Comparison of ENCODE assay signal across 10 cellular contexts in the genomic region with DNA sequence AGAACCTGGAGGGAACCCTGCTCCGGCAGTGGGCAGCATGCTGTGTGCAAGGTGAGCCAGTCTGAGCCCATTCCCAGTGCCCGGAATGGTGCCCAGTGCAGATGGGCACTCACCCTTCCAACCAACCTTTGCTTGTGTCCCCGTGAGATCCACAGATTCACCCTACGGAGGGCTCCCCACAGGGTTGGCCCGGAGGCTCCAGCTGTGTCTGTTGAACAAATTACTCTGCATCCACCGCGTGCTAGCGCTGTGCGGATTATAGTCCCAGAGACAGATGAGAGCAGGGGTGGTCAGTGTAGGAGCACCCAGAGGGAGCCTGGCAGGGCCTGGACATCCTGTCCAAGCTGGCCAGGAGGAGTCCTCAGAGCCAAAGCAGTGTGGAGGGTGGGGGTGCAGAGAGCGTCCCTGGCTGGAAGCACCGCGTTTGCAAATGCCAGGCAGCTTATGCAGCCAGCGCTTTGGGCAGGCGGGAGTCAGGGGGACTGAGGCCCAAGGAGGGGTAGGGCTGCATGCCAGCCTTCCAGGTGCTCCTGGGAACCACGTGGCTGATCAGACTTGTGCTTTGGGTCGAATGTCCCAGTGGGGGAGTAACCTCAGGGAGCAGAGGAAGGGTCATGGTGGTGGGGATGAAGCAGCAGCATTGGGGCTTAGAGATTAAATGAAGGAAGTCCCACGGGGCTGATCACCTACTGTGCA.
A peak's percentile ranks its signal among the peaks of the same experiment; 100 is the strongest.
DNase-seq lines count a peak whose midpoint lies in the region; ATAC-seq and TF ChIP-seq lines count a peak whose summit lies in the region.
"Had no signal": no experiment of that assay in that cellular context is flagged by ENCODE, and none has a peak within 500 bp of the region (broad histone marks: within the 10 kb centered on the region; RNA-seq: fewer than 3 reads in every experiment).

No MANE protein-coding gene starts in this region.

- DNase-seq in Daoy (ENCODE audit: low read depth) (peak; percentile 2), T-helper 17 cell (peak in 2 of 3 donors; percentile 4 to 7), cardiac septum (ENCODE audit: low spot score) (peak; percentile 66), progenitor cell of endocrine pancreas (ENCODE audit: low spot score, unreplicated experiment) (peak; percentile 7), GM20000 (ENCODE audit: low spot score) (no peak), kidney glomerular epithelial cell (lab: John Stamatoyannopoulos, UW) (no peak), epidermal melanocyte (ENCODE audit: insufficient read length, low spot score) (no peak)
- DNase-seq: foreskin melanocyte, mesenchymal stem cell, NCI-H524 treated with DMSO at 0.1 percent for 48 hours had no signal

- peak overlapping the region; percentile 79 for H3K27ac Mint-ChIP-seq in T-helper 17 cell
- H3K27ac Mint-ChIP-seq in progenitor cell of endocrine pancreas: no peak overlapping the region

- H3K9me3 ChIP-seq in T-helper 17 cell (ENCODE audit: control insufficient read depth, low read length, poor library complexity, severe bottlenecking): no peaks in the 10 kb centered on the region

- TF ChIP-seq CTCF in progenitor cell of endocrine pancreas (IDR thresholded peaks at IDR 0.05; ENCODE audit: unreplicated experiment) (no peak), GM20000 (IDR thresholded peaks at IDR 0.05; ENCODE audit: extremely low read depth, missing control alignments) (no peak)

- H3K4me1 Mint-ChIP-seq in T-helper 17 cell (peaks cover 28% of the 10 kb centered on the region), progenitor cell of endocrine pancreas (ENCODE audit: low read depth) (peaks cover 3% of the 10 kb centered on the region)

- no peaks in the 10 kb centered on the region for H3K27me3 Mint-ChIP-seq in T-helper 17 cell
- peaks cover 45% of the 10 kb centered on the region for H3K27me3 Mint-ChIP-seq in progenitor cell of endocrine pancreas

- H3K4me3 Mint-ChIP-seq in T-helper 17 cell (no peak overlapping the region), progenitor cell of endocrine pancreas (ENCODE audit: low read depth) (no peak overlapping the region)

- H3K9me3 Mint-ChIP-seq in progenitor cell of endocrine pancreas (ENCODE audit: low read depth): no peaks in the 10 kb centered on the region

- intact Hi-C loops in cardiac septum (cut with DNase I): loop anchor here (5.0 kb wide), 1 partner anchor 328 kb away; no protein-coding TSS in a partner anchor

- ATAC-seq in T-helper 17 cell: no peak

- H3K36me3 Mint-ChIP-seq in T-helper 17 cell (ENCODE audit: low read depth) (no peaks in the 10 kb centered on the region), progenitor cell of endocrine pancreas (ENCODE audit: insufficient read depth) (no peaks in the 10 kb centered on the region)

Comparison
In these comparisons a context has a peak if more than half of its experiments do, and no peak if none do; other contexts are left out.
1. DNase-seq: peak in Daoy (single experiment), T-helper 17 cell (2 of 3), cardiac septum (single experiment) and progenitor cell of endocrine pancreas (single experiment); none in GM20000 (single experiment), kidney glomerular epithelial cell (single experiment) and epidermal melanocyte (single experiment).